In genomic region chr5:60023255-60023654, GRCh38 we compare ENCODE assay signal across 19 cellular contexts.
"Had no signal": no experiment of that assay in that cellular context is flagged by ENCODE, and none has a peak within 500 bp of the region (broad histone marks: within the 10 kb centered on the region; RNA-seq: fewer than 3 reads in every experiment).

No MANE protein-coding gene starts in this region.

- H3K4me1 ChIP-seq: psoas muscle, suprapubic skin, upper lobe of right lung had no signal

- H3K27ac Mint-ChIP-seq: activated CD8-positive, alpha-beta T cell treated with anti-CD3 and anti-CD28 coated beads, Interleukin-2, amount 10 ng/mL, durations not matched to agents 7 days and 5 days; activated naive CD8-positive, alpha-beta T cell treated with anti-CD3 and anti-CD28 coated beads, Interleukin-2, amount 10 ng/mL, durations not matched to agents 7 days and 5 days; brain; nephron; T-cell had no signal

- H3K4me3 Mint-ChIP-seq: activated CD8-positive, alpha-beta T cell treated with anti-CD3 and anti-CD28 coated beads, Interleukin-2, amount 10 ng/mL, durations not matched to agents 7 days and 5 days; activated naive CD8-positive, alpha-beta T cell treated with anti-CD3 and anti-CD28 coated beads, Interleukin-2, amount 10 ng/mL, durations not matched to agents 7 days and 5 days; brain; nephron; T-cell had no signal

- H3K9me3 Mint-ChIP-seq: activated naive CD8-positive, alpha-beta T cell treated with anti-CD3 and anti-CD28 coated beads, Interleukin-2, amount 10 ng/mL, durations not matched to agents 7 days and 5 days; nephron had no signal

- ATAC-seq: activated CD8-positive, alpha-beta T cell treated with anti-CD3 and anti-CD28 coated beads, Interleukin-2, amount 10 ng/mL, durations not matched to agents 7 days and 5 days; psoas muscle; sciatic nerve; T-cell; upper lobe of right lung had no signal

- DNase-seq: activated CD4-positive, alpha-beta T cell treated with anti-CD3 and anti-CD28 coated beads for 4 hours; activated CD8-positive, alpha-beta memory T cell treated with anti-CD3 and anti-CD28 coated beads, Interleukin-2, amount 50 U/mL, for 48 hours; activated CD8-positive, alpha-beta T cell treated with anti-CD3 and anti-CD28 coated beads, Interleukin-2, amount 10 ng/mL, durations not matched to agents 7 days and 5 days; activated naive CD8-positive, alpha-beta T cell treated with anti-CD3 and anti-CD28 coated beads, Interleukin-2, amount 10 ng/mL, durations not matched to agents 7 days and 5 days; cerebellar nuclear complex; dermis blood vessel endothelial cell; psoas muscle; stimulated activated CD4-positive, alpha-beta T cell treated with anti-CD3 and anti-CD28 coated beads, Interleukin-12 subunit alpha, Interleukin-12 subunit beta, amount 100 ng/mL, for 4 hours; stimulated activated naive CD4-positive, alpha-beta T cell; T-cell; T1000; upper lobe of right lung; WERI-Rb-1 had no signal

- H3K27me3 ChIP-seq: hepatocyte, suprapubic skin, upper lobe of right lung had no signal

- H3K4me3 ChIP-seq: hepatocyte, lung, psoas muscle, suprapubic skin, upper lobe of right lung had no signal

- H3K27me3 Mint-ChIP-seq: activated naive CD8-positive, alpha-beta T cell treated with anti-CD3 and anti-CD28 coated beads, Interleukin-2, amount 10 ng/mL, durations not matched to agents 7 days and 5 days; brain; T-cell had no signal

- H3K36me3 ChIP-seq: suprapubic skin, upper lobe of right lung, WERI-Rb-1 had no signal

- H3K9me3 ChIP-seq: psoas muscle, suprapubic skin, upper lobe of right lung had no signal

- H3K4me1 Mint-ChIP-seq: activated naive CD8-positive, alpha-beta T cell treated with anti-CD3 and anti-CD28 coated beads, Interleukin-2, amount 10 ng/mL, durations not matched to agents 7 days and 5 days; nephron; T-cell had no signal

- H3K27ac ChIP-seq: hepatocyte, psoas muscle, suprapubic skin, upper lobe of right lung, WERI-Rb-1 had no signal

- H3K36me3 Mint-ChIP-seq: activated naive CD8-positive, alpha-beta T cell treated with anti-CD3 and anti-CD28 coated beads, Interleukin-2, amount 10 ng/mL, durations not matched to agents 7 days and 5 days; brain; T-cell had no signal
